ENCODE assay signal across 1 cellular context in the genomic region with DNA sequence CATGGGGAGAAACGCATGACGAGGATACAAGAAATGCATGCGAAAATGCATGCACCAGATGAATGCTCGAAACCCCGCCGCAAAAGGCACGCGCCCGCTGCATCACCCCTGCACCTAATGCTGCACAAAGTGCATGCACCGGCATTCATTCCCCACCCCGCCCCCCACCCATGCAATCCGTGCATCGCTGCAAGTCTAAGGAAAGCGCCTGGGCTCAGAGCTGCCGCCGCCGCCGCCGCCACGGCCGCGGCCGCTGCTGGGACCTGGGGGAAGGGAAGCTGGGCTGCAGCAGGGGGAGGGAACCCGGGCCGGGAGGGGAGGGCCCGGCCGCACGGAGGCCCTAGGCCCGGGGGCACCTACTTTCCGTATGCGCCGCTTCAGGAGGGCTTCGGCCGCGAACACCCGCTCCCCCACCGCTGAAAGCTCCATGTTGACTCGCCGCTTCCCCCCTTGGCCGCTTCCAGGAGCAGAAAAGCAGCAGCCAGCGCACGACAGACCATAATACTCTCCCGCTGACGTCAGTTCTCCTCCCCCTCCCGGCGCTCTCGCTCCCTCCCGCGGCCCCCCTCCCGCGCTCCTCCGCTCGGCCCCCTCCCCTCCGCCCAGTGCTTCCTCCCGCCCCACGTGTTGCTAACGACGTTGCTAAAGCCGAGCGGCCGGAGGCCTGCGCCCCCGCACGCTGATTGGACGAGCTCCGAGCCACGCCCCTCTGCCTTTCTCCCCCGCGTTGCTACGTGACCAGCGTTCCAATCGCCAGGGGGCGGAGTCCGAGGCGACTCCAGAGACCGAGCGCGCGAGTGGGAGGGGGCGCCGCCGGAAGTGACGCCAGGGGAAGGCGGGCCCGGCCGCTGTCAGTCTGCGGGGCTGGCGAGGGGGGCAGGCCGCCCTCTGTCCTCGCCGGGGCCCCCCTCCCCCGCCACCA.
TF ChIP-seq lines count a peak whose summit lies in the region.

A gene (minus strand): TSS at position 508 of the 922 bp plus-strand sequence. CDS start 79 bp downstream, at position 429.

TF ChIP-seq in H1, 55 proteins besides CTCF, POLR2A, EP300 and RAD21 (continued from another document):
- TF ChIP-seq, protein P1, sequence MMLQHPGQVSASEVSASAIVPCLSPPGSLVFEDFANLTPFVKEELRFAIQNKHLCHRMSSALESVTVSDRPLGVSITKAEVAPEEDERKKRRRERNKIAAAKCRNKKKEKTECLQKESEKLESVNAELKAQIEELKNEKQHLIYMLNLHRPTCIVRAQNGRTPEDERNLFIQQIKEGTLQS (IDR thresholded peaks at IDR 0.05; ENCODE audit: insufficient read depth, low read depth, low read length) = no peak
- no peak for TF ChIP-seq RFX5 (IDR thresholded peaks at IDR 0.05; ENCODE audit: borderline replicate concordance, low read depth, low read length)
